ENCODE assay signal across 1 cellular context in the genomic region with DNA sequence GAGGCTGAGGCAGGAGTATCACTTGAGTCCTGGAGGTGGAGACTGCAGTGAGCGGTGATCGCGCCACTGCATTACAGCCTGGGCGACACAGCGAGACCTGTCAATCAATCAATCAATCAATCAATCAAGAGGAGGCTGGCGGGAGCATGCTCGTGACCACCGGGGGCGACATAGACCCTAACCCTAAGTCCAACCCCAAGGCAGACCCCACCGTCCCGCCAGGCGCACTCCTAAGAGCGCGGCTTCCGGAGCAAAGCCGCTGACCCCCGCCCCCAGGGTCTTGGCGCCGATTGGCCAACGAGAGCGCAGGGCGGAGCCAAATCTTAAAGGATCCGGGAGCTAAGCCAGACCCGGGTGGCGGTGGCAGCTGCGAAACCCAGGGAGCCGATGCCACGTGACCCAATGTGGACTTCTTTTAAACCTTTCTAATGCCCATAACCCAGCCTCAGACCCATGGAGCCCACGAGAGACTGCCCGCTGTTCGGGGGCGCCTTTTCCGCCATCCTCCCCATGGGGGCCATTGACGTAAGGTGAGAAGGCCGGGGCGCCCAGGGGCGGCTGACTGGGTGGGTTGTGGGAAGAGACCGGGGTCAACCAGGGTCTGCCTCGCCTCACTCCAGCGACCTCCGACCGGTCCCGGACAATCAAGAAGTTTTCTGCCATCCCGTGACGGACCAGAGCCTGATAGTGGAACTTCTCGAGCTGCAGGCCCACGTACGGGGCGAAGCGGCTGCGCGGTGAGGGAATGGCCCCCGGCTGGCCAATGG.
A peak's percentile ranks its signal among the peaks of the same experiment; 100 is the strongest.
TF ChIP-seq lines count a peak whose summit lies in the region.

A gene with protein sequence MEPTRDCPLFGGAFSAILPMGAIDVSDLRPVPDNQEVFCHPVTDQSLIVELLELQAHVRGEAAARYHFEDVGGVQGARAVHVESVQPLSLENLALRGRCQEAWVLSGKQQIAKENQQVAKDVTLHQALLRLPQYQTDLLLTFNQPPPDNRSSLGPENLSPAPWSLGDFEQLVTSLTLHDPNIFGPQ (plus strand): TSS at position 335 of the 767 bp plus-strand sequence. CDS start 119 bp downstream, at position 454.

TF ChIP-seq in A549, 52 proteins besides CTCF, POLR2A, EP300 and RAD21 (continued from another document):
- TF ChIP-seq TP53 (CRISPR knock-in tag; IDR thresholded peaks at IDR 0.05) (no peak), CHD2 (IDR thresholded peaks at IDR 0.05; ENCODE audit: low read length, partially characterized antibody) (no peak), CHD4 (IDR thresholded peaks at IDR 0.05; ENCODE audit: borderline replicate concordance) (no peak), CBX8 (IDR thresholded peaks at IDR 0.05) (no peak), MYC (IDR thresholded peaks at IDR 0.05; ENCODE audit: borderline replicate concordance, low read length) (no peak), FOSB (CRISPR knock-in tag; IDR thresholded peaks at IDR 0.05) (no peak), GATA3 (IDR thresholded peaks at IDR 0.05; ENCODE audit: borderline replicate concordance) (peak; percentile 8; the same call in 1 of the 2 replicates), RCOR1 (IDR thresholded peaks at IDR 0.05; ENCODE audit: low read depth, low read length) (no peak), RARB (CRISPR knock-in tag; IDR thresholded peaks at IDR 0.05) (0 out of 2 replicates have a peak, but pooled peaks have one; percentile 20), NFE2L2 (conservative IDR thresholded peaks at IDR 0.05; ENCODE audit: low read length) (no peak), MAFK (IDR thresholded peaks at IDR 0.05; ENCODE audit: partially characterized antibody) (no peak), PHF8 (IDR thresholded peaks at IDR 0.05; ENCODE audit: borderline replicate concordance, low read depth) (peak; percentile 93), HOXB5 (CRISPR knock-in tag; IDR thresholded peaks at IDR 0.05) (peak; percentile 94; the same call in 1 of the 2 replicates), FOSL2 (IDR thresholded peaks at IDR 0.05) (no peak), FOSL2 (CRISPR knock-in tag; IDR thresholded peaks at IDR 0.05) (no peak), NPAS2 (CRISPR knock-in tag; IDR thresholded peaks at IDR 0.05; ENCODE audit: borderline replicate concordance) (peak; percentile 21; the same call in 1 of the 2 replicates), ESRRA (IDR thresholded peaks at IDR 0.05; ENCODE audit: borderline replicate concordance, low read length) (no peak), TFCP2L1 (CRISPR knock-in tag; IDR thresholded peaks at IDR 0.05) (no peak), POLR2AphosphoS2 (conservative IDR thresholded peaks at IDR 0.05; ENCODE audit: low read length) (no peak; the same call in 1 of the 2 replicates), ZSCAN20 (CRISPR knock-in tag; IDR thresholded peaks at IDR 0.05) (no peak), JUN (IDR thresholded peaks at IDR 0.05) (peak; percentile 26 to 85; a peak in 3 of 5 replicates), JUNB (IDR thresholded peaks at IDR 0.05) (no peak), ZFP36 (IDR thresholded peaks at IDR 0.05; ENCODE audit: borderline replicate concordance, partially characterized antibody) (no peak)
- TF ChIP-seq, protein P1, sequence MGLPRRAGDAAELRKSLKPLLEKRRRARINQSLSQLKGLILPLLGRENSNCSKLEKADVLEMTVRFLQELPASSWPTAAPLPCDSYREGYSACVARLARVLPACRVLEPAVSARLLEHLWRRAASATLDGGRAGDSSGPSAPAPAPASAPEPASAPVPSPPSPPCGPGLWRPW (IDR thresholded peaks at IDR 0.05), result no peak
- TF ChIP-seq, protein P2, sequence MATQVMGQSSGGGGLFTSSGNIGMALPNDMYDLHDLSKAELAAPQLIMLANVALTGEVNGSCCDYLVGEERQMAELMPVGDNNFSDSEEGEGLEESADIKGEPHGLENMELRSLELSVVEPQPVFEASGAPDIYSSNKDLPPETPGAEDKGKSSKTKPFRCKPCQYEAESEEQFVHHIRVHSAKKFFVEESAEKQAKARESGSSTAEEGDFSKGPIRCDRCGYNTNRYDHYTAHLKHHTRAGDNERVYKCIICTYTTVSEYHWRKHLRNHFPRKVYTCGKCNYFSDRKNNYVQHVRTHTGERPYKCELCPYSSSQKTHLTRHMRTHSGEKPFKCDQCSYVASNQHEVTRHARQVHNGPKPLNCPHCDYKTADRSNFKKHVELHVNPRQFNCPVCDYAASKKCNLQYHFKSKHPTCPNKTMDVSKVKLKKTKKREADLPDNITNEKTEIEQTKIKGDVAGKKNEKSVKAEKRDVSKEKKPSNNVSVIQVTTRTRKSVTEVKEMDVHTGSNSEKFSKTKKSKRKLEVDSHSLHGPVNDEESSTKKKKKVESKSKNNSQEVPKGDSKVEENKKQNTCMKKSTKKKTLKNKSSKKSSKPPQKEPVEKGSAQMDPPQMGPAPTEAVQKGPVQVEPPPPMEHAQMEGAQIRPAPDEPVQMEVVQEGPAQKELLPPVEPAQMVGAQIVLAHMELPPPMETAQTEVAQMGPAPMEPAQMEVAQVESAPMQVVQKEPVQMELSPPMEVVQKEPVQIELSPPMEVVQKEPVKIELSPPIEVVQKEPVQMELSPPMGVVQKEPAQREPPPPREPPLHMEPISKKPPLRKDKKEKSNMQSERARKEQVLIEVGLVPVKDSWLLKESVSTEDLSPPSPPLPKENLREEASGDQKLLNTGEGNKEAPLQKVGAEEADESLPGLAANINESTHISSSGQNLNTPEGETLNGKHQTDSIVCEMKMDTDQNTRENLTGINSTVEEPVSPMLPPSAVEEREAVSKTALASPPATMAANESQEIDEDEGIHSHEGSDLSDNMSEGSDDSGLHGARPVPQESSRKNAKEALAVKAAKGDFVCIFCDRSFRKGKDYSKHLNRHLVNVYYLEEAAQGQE (IDR thresholded peaks at IDR 0.05), result no peak
- TF ChIP-seq, protein P3, sequence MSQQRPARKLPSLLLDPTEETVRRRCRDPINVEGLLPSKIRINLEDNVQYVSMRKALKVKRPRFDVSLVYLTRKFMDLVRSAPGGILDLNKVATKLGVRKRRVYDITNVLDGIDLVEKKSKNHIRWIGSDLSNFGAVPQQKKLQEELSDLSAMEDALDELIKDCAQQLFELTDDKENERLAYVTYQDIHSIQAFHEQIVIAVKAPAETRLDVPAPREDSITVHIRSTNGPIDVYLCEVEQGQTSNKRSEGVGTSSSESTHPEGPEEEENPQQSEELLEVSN (IDR thresholded peaks at IDR 0.05; ENCODE audit: borderline replicate concordance, low read depth), result peak; percentile 62; the same call in 1 of the 2 replicates
- TF ChIP-seq, protein P4, sequence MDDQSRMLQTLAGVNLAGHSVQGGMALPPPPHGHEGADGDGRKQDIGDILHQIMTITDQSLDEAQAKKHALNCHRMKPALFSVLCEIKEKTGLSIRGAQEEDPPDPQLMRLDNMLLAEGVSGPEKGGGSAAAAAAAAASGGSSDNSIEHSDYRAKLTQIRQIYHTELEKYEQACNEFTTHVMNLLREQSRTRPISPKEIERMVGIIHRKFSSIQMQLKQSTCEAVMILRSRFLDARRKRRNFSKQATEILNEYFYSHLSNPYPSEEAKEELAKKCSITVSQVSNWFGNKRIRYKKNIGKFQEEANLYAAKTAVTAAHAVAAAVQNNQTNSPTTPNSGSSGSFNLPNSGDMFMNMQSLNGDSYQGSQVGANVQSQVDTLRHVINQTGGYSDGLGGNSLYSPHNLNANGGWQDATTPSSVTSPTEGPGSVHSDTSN (IDR thresholded peaks at IDR 0.05), result peak; percentile 63
- TF ChIP-seq, protein P5, sequence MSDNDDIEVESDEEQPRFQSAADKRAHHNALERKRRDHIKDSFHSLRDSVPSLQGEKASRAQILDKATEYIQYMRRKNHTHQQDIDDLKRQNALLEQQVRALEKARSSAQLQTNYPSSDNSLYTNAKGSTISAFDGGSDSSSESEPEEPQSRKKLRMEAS (IDR thresholded peaks at IDR 0.05), result peak; percentile 89
